14 cellular contexts compared by ENCODE assay signal in the genomic region with DNA sequence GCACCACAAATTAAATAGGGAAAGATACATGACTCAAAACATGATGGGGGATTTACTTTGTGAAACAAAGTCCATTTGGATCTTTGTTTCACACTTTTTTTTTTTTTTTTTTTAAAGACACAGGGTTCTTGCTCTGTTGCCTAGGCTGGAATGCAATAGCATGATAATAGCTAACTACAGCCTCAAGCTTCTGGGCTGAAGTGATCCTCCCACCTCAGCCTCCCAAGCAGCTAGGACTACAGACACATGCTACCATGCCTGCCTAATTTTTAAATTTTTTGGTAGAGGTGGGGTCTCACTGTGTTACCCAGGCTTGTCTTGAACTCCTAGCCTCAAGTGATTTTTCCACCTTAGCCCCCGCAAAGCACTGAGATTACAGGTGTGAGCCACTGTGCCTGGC.
DNase-seq lines count a peak whose midpoint lies in the region; ATAC-seq and TF ChIP-seq lines count a peak whose summit lies in the region.
"Had no signal": no experiment of that assay in that cellular context is flagged by ENCODE, and none has a peak within 500 bp of the region (broad histone marks: within the 10 kb centered on the region; RNA-seq: fewer than 3 reads in every experiment).

No MANE protein-coding gene starts in this region.

- H3K9me3 ChIP-seq in PC-3 (ENCODE audit: low read length) = no peaks in the 10 kb centered on the region
- no peaks in the 10 kb centered on the region for H3K9me3 ChIP-seq in mammary epithelial cell (replicated peaks; ENCODE audit: insufficient read depth, low read length)
- no peaks in the 10 kb centered on the region for H3K9me3 ChIP-seq in skeletal muscle tissue (ENCODE audit: control insufficient read depth in 3 of 3, low read length in 3 of 3)
- H3K9me3 ChIP-seq: SJSA1, tibial nerve had no signal

- H3K27ac Mint-ChIP-seq in activated T-cell treated with anti-CD3 and anti-CD28 coated beads, Interleukin-2, amount 50 U/mL, for 24 hours = peak overlapping the region; percentile 94
- H3K27ac Mint-ChIP-seq: H9 had no signal

- POLR2A ChIA-PET in PC-3 (lab: Charles Lee; ENCODE audit: unreplicated experiment) = no interaction called here

- peak overlapping the region; percentile 25 for H3K4me3 Mint-ChIP-seq in activated T-cell treated with anti-CD3 and anti-CD28 coated beads, Interleukin-2, amount 50 U/mL, for 24 hours
- H3K4me3 Mint-ChIP-seq: H9 had no signal

- BruUV-seq in PC-3 (replicated peaks; lab: Mats Ljungman, UMichigan) (no TSS peak), mammary epithelial cell (replicated peaks; lab: Mats Ljungman, UMichigan) (no TSS peak)

- CTCF ChIA-PET in PC-3 (lab: Charles Lee) = interaction anchor here (0.6 kb wide), 1 partner anchor 102 kb away, joined by 4 read pairs; no protein-coding TSS in a partner anchor
- CTCF ChIA-PET in mammary epithelial cell (lab: Charles Lee; ENCODE audit: low non-redundant PET) = no interaction called here

- intact Hi-C loops in PC-3 (cut with micrococcal nuclease) (no loop called here), mammary epithelial cell (cut with micrococcal nuclease) (no loop called here)

- ATAC-seq in PC-3 (no peak), HG02852 (IDR thresholded peaks at IDR 0.05; ENCODE audit: unreplicated experiment) (no peak)

- H3K4me2 ChIP-seq in PC-3 (ENCODE audit: low read length) (peak overlapping the region; percentile 81), mammary epithelial cell (ENCODE audit: insufficient read depth, low read depth, low read length) (peak overlapping the region; percentile 27)

- H3K9ac ChIP-seq in PC-3 (ENCODE audit: low read length) = peak overlapping the region; percentile 59
- no peak overlapping the region for H3K9ac ChIP-seq in mammary epithelial cell (ENCODE audit: insufficient read depth, low read length)
- H3K9ac ChIP-seq in skeletal muscle tissue (ENCODE audit: low read depth in 1 of 3, low read length in 3 of 3) = no peak overlapping the region
- H3K9ac ChIP-seq: parathyroid adenoma had no signal

- no peaks in the 10 kb centered on the region for H3K27me3 Mint-ChIP-seq in activated T-cell treated with anti-CD3 and anti-CD28 coated beads, Interleukin-2, amount 50 U/mL, for 24 hours

- WGBS in mammary epithelial cell (ENCODE audit: low coverage, missing lambda C conversion rate) = 100% methylated on average over 1 of the region's 1 CpG

- DNase-seq in activated T-cell treated with anti-CD3 and anti-CD28 coated beads, Interleukin-2, amount 50 U/mL, for 24 hours = no peak
- DNase-seq in activated T-cell treated with anti-CD3 and anti-CD28 coated beads for 4 hours (no peak), PC-3 (peak; percentile 9), mammary epithelial cell (no peak), H7 (no peak)
- DNase-seq in activated naive CD4-positive, alpha-beta T cell treated with Interleukin-2 at 50 U/mL for 16 hours = no peak
- DNase-seq: DMS53, H9, NCI-H2081 had no signal

- no peak overlapping the region for H2AFZ ChIP-seq in PC-3 (ENCODE audit: low read length)
- no peak overlapping the region for H2AFZ ChIP-seq in mammary epithelial cell (ENCODE audit: low read depth, low read length)
- H2AFZ ChIP-seq: parathyroid adenoma had no signal

- H3K36me3 ChIP-seq in PC-3 (ENCODE audit: low read depth, low read length) (peaks cover 59% of the 10 kb centered on the region), mammary epithelial cell (ENCODE audit: insufficient read depth, low read length) (peaks cover 17% of the 10 kb centered on the region), skeletal muscle tissue (ENCODE audit: control insufficient read depth in 3 of 3, insufficient read depth in 3 of 3, low read length in 3 of 3) (peaks cover 0 to 3% (median 0%) of the 10 kb centered on the region in 3 donors), H7 (replicated peaks; ENCODE audit: control insufficient read depth, insufficient read depth, low read length) (no peaks in the 10 kb centered on the region)

- dilution Hi-C loops in mammary epithelial cell (cut with HindIII; ENCODE audit: low sequenced_read_pairs) = no loop called here

- H3K4me1 ChIP-seq in PC-3 (ENCODE audit: insufficient read depth, low read length) (peaks cover 72% of the 10 kb centered on the region), mammary epithelial cell (ENCODE audit: insufficient read depth, low read length) (peaks cover 66% of the 10 kb centered on the region), skeletal muscle tissue (ENCODE audit: control insufficient read depth in 3 of 3, insufficient read depth in 3 of 3, low read length in 3 of 3) (peaks cover 48 to 63% (median 52%) of the 10 kb centered on the region in 3 donors)

- H3F3A ChIP-seq in PC-3 (ENCODE audit: low read length, unreplicated experiment) = peaks cover 66% of the 10 kb centered on the region

- H3K79me2 ChIP-seq in PC-3 (ENCODE audit: low read length) = peaks cover 97% of the 10 kb centered on the region
- H3K79me2 ChIP-seq in mammary epithelial cell (ENCODE audit: insufficient read depth, low read length) = peaks cover 92% of the 10 kb centered on the region

- TF ChIP-seq CTCF in PC-3 (conservative IDR thresholded peaks at IDR 0.05; ENCODE audit: low read depth, low read length) (no peak), mammary epithelial cell (conservative IDR thresholded peaks at IDR 0.05 in 1 of 2, IDR thresholded peaks at IDR 0.05 in 1 of 2; ENCODE audit: extremely low read depth in 1 of 2, insufficient read depth in 1 of 2, low read depth in 1 of 2, low read length in 2 of 2) (no peak)

- H3K36me3 Mint-ChIP-seq in activated T-cell treated with anti-CD3 and anti-CD28 coated beads, Interleukin-2, amount 50 U/mL, for 24 hours (ENCODE audit: low read depth) = peaks cover 100% of the 10 kb centered on the region

- H3K9me3 Mint-ChIP-seq in activated T-cell treated with anti-CD3 and anti-CD28 coated beads, Interleukin-2, amount 50 U/mL, for 24 hours = no peaks in the 10 kb centered on the region
- H3K9me3 Mint-ChIP-seq: H9 had no signal

- no peaks in the 10 kb centered on the region for H3K27me3 ChIP-seq in PC-3 (ENCODE audit: low read length)
- no peaks in the 10 kb centered on the region for H3K27me3 ChIP-seq in mammary epithelial cell (ENCODE audit: insufficient read depth, low read length)
- H3K27me3 ChIP-seq in skeletal muscle tissue (ENCODE audit: control insufficient read depth in 3 of 3, insufficient read depth in 3 of 3, low read length in 3 of 3) = no peaks in the 10 kb centered on the region
- H3K27me3 ChIP-seq in H7 (ENCODE audit: control insufficient read depth, insufficient read depth, low read length) = no peaks in the 10 kb centered on the region
- H3K27me3 ChIP-seq: SJSA1, tibial nerve had no signal

- H3K9me2 ChIP-seq in PC-3 (replicated peaks; ENCODE audit: low read length) = no peaks in the 10 kb centered on the region

- peaks cover 94% of the 10 kb centered on the region for H3K4me1 Mint-ChIP-seq in activated T-cell treated with anti-CD3 and anti-CD28 coated beads, Interleukin-2, amount 50 U/mL, for 24 hours (ENCODE audit: low read depth)

- H4K20me1 ChIP-seq in PC-3 (ENCODE audit: low read length) (peaks cover 41% of the 10 kb centered on the region), mammary epithelial cell (ENCODE audit: insufficient read depth, low read length) (no peaks in the 10 kb centered on the region)

- in situ Hi-C loops in mammary epithelial cell (cut with MboI; ENCODE audit: low sequenced_read_pairs in 2 of 2) = no loop called here

- H3K27ac ChIP-seq in PC-3 (ENCODE audit: low read length) (peak overlapping the region; percentile 92), mammary epithelial cell (ENCODE audit: insufficient read depth, low read depth, low read length) (no peak overlapping the region), skeletal muscle tissue (ENCODE audit: low read depth, low read length) (peak overlapping the region; percentile 3)
- H3K27ac ChIP-seq: parathyroid adenoma had no signal

- H3K4me3 ChIP-seq in PC-3 (ENCODE audit: low read length) (peak overlapping the region; percentile 58), mammary epithelial cell (replicated peaks in 1 of 3; ENCODE audit: insufficient read depth in 1 of 3, low read depth in 2 of 3, low read length in 3 of 3) (no peak overlapping the region), skeletal muscle tissue (ENCODE audit: low read length in 3 of 3) (no peak overlapping the region), H7 (ENCODE audit: insufficient read depth, low read depth, low read length) (no peak overlapping the region)
- H3K4me3 ChIP-seq: SJSA1, tibial nerve had no signal
